Comparison of ENCODE assay signal across 35 cellular contexts in the genomic region with DNA sequence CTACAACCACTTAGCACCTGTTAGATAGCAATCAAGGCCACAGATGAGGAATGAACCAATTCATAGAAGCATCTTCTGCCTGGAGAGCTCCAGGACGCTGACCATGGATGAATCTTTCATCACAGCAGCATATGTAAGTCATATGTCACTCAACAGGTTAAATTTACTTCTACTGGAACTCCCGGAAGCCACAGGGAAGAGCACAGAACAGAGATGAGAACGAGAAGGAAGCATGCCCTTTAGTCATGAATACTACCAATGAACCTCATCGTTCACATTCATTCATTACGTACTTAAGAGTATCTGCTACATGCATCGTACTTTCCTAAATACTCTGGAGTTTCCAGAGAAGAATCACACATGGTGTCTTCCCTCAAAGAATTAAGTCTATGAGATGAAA.
"Had no signal": no experiment of that assay in that cellular context is flagged by ENCODE, and none has a peak within 500 bp of the region (broad histone marks: within the 10 kb centered on the region; RNA-seq: fewer than 3 reads in every experiment).

No MANE protein-coding gene starts in this region.

- H3K4me3 ChIP-seq: ascending aorta, cardiac muscle cell had no signal

- H3K4me3 Mint-ChIP-seq: activated CD4-positive, alpha-beta memory T cell treated with anti-CD3 and anti-CD28 coated beads, Interleukin-2, amount 10 ng/mL, durations not matched to agents 7 days and 5 days; activated CD4-positive, alpha-beta T cell treated with anti-CD3 and anti-CD28 coated beads for 36 hours; activated CD4-positive, alpha-beta T cell treated with anti-CD3 and anti-CD28 coated beads, Interleukin-2, amount 10 ng/mL, durations not matched to agents 7 days and 5 days; activated naive CD4-positive, alpha-beta T cell treated with anti-CD3 and anti-CD28 coated beads, Interleukin-2, amount 10 ng/mL, durations not matched to agents 7 days and 5 days; activated naive CD4-positive, alpha-beta T cell treated with anti-CD3 and anti-CD28 coated beads, Interleukin-2, amount 50 U/mL, for 24 hours; activated naive CD8-positive, alpha-beta T cell; activated naive CD8-positive, alpha-beta T cell treated with anti-CD3 and anti-CD28 coated beads, Interleukin-2, amount 10 ng/mL, durations not matched to agents 7 days and 5 days; activated naive CD8-positive, alpha-beta T cell treated with anti-CD3 and anti-CD28 coated beads, Interleukin-2, amount 50 U/mL, for 24 hours; activated T-cell treated with anti-CD3 and anti-CD28 coated beads, Interleukin-2, amount 50 U/mL, for 4 hours; brain; central memory CD8-positive, alpha-beta T cell; T-helper 1 cell treated with Interleukin-12 subunit alpha and Interleukin-12 subunit beta and Interleukin-4 antibody, amounts not matched to agents 30 μg/mL and 1 μg/mL, for 36 hours; T-helper 2 cell treated with Interferon-gamma antibody and Interleukin-4, amounts not matched to agents 5 μg/mL and 100 μg/mL, for 36 hours had no signal

- H3K27me3 ChIP-seq: ascending aorta, cardiac muscle cell had no signal

- H3K36me3 ChIP-seq: ascending aorta, cardiac muscle cell had no signal

- H3K27ac Mint-ChIP-seq: activated CD4-positive, alpha-beta memory T cell treated with anti-CD3 and anti-CD28 coated beads, Interleukin-2, amount 10 ng/mL, durations not matched to agents 7 days and 5 days; activated CD4-positive, alpha-beta T cell treated with anti-CD3 and anti-CD28 coated beads for 36 hours; activated CD4-positive, alpha-beta T cell treated with anti-CD3 and anti-CD28 coated beads, Interleukin-2, amount 10 ng/mL, durations not matched to agents 7 days and 5 days; activated naive CD4-positive, alpha-beta T cell treated with anti-CD3 and anti-CD28 coated beads, Interleukin-2, amount 10 ng/mL, durations not matched to agents 7 days and 5 days; activated naive CD4-positive, alpha-beta T cell treated with anti-CD3 and anti-CD28 coated beads, Interleukin-2, amount 50 U/mL, for 24 hours; activated naive CD8-positive, alpha-beta T cell; activated naive CD8-positive, alpha-beta T cell treated with anti-CD3 and anti-CD28 coated beads, Interleukin-2, amount 10 ng/mL, durations not matched to agents 7 days and 5 days; activated naive CD8-positive, alpha-beta T cell treated with anti-CD3 and anti-CD28 coated beads, Interleukin-2, amount 50 U/mL, for 24 hours; activated T-helper 2 cell treated with anti-CD3 and anti-CD28 coated beads, Interferon-gamma antibody, Interleukin-2, Interleukin-4, amounts not matched to agents 10 μg/mL and 5 μg/mL and 100 μg/mL, durations not matched to agents 14 hours and 24 hours and 36 hours; T-helper 1 cell treated with Interleukin-12 subunit alpha and Interleukin-12 subunit beta and Interleukin-4 antibody, amounts not matched to agents 30 μg/mL and 1 μg/mL, for 36 hours; T-helper 2 cell treated with Interferon-gamma antibody and Interleukin-4, amounts not matched to agents 5 μg/mL and 100 μg/mL, for 36 hours had no signal

- DNase-seq: activated CD4-positive, alpha-beta memory T cell treated with anti-CD3 and anti-CD28 coated beads, Interleukin-2, amount 10 ng/mL, durations not matched to agents 7 days and 5 days; activated CD4-positive, alpha-beta T cell treated with anti-CD3 and anti-CD28 coated beads for 1 hour; activated CD4-positive, alpha-beta T cell treated with anti-CD3 and anti-CD28 coated beads for 36 hours; activated CD4-positive, alpha-beta T cell treated with anti-CD3 and anti-CD28 coated beads for 48 hours; activated CD4-positive, alpha-beta T cell treated with anti-CD3 and anti-CD28 coated beads, Interleukin-2, amount 10 ng/mL, durations not matched to agents 7 days and 5 days; activated CD4-positive, alpha-beta T cell treated with anti-CD3 and anti-CD28 coated beads, Interleukin-2, amount 50 U/mL, for 48 hours; activated CD4-positive, CD25-positive, alpha-beta regulatory T cell; activated CD8-positive, alpha-beta memory T cell treated with anti-CD3 and anti-CD28 coated beads, Interleukin-2, amount 50 U/mL, for 4 hours; activated effector memory CD4-positive, alpha-beta T cell treated with Interleukin-2 at 50 U/mL for 16 hours; activated gamma-delta T cell; activated naive CD4-positive, alpha-beta T cell treated with anti-CD3 and anti-CD28 coated beads, Interleukin-2, amount 10 ng/mL, durations not matched to agents 7 days and 5 days; activated naive CD4-positive, alpha-beta T cell treated with Interleukin-2 at 50 U/mL for 16 hours; activated naive CD8-positive, alpha-beta T cell treated with anti-CD3 and anti-CD28 coated beads, Interleukin-2, amount 10 ng/mL, durations not matched to agents 7 days and 5 days; activated naive CD8-positive, alpha-beta T cell treated with anti-CD3 and anti-CD28 coated beads, Interleukin-2, amount 50 U/mL, for 24 hours; activated T-cell treated with anti-CD3 and anti-CD28 coated beads for 4 hours; activated T-cell treated with anti-CD3 and anti-CD28 coated beads, Interleukin-2, amount 50 U/mL, for 1 hour; activated T-cell treated with anti-CD3 and anti-CD28 coated beads, Interleukin-2, amount 50 U/mL, for 4 hours; amygdala; anterior cingulate cortex; caudate nucleus; cerebellar nuclear complex; T-helper 1 cell; T-helper 2 cell; T-helper 9 cell had no signal

- H3K4me1 Mint-ChIP-seq: activated CD4-positive, alpha-beta memory T cell treated with anti-CD3 and anti-CD28 coated beads, Interleukin-2, amount 10 ng/mL, durations not matched to agents 7 days and 5 days; activated CD4-positive, alpha-beta T cell treated with anti-CD3 and anti-CD28 coated beads for 36 hours; activated CD4-positive, alpha-beta T cell treated with anti-CD3 and anti-CD28 coated beads, Interleukin-2, amount 10 ng/mL, durations not matched to agents 7 days and 5 days; activated naive CD4-positive, alpha-beta T cell treated with anti-CD3 and anti-CD28 coated beads, Interleukin-2, amount 10 ng/mL, durations not matched to agents 7 days and 5 days; activated naive CD4-positive, alpha-beta T cell treated with anti-CD3 and anti-CD28 coated beads, Interleukin-2, amount 50 U/mL, for 24 hours; activated naive CD8-positive, alpha-beta T cell treated with anti-CD3 and anti-CD28 coated beads, Interleukin-2, amount 10 ng/mL, durations not matched to agents 7 days and 5 days; activated naive CD8-positive, alpha-beta T cell treated with anti-CD3 and anti-CD28 coated beads, Interleukin-2, amount 50 U/mL, for 24 hours; central memory CD8-positive, alpha-beta T cell had no signal

- H3K27ac ChIP-seq: ascending aorta, cardiac muscle cell, VCaP had no signal

- H3K27me3 Mint-ChIP-seq: activated naive CD4-positive, alpha-beta T cell treated with anti-CD3 and anti-CD28 coated beads, Interleukin-2, amount 50 U/mL, for 24 hours; activated naive CD8-positive, alpha-beta T cell; activated naive CD8-positive, alpha-beta T cell treated with anti-CD3 and anti-CD28 coated beads, Interleukin-2, amount 50 U/mL, for 24 hours had no signal

- H3K36me3 Mint-ChIP-seq: activated naive CD4-positive, alpha-beta T cell treated with anti-CD3 and anti-CD28 coated beads, Interleukin-2, amount 10 ng/mL, durations not matched to agents 7 days and 5 days; activated naive CD4-positive, alpha-beta T cell treated with anti-CD3 and anti-CD28 coated beads, Interleukin-2, amount 50 U/mL, for 24 hours; activated naive CD8-positive, alpha-beta T cell; activated naive CD8-positive, alpha-beta T cell treated with anti-CD3 and anti-CD28 coated beads, Interleukin-2, amount 10 ng/mL, durations not matched to agents 7 days and 5 days; brain had no signal

- ATAC-seq: activated CD4-positive, alpha-beta T cell treated with anti-CD3 and anti-CD28 coated beads for 36 hours; activated CD4-positive, CD25-positive, alpha-beta regulatory T cell treated with anti-CD3 and anti-CD28 coated beads, Interleukin-2, amount 50 U/mL, for 24 hours; activated naive CD8-positive, alpha-beta T cell treated with anti-CD3 and anti-CD28 coated beads, Interleukin-2, amount 50 U/mL, for 24 hours; activated T-cell treated with anti-CD3 and anti-CD28 coated beads, Interleukin-2, amount 50 U/mL, for 4 hours had no signal

- H3K9me3 ChIP-seq: ascending aorta had no signal

- H3K4me1 ChIP-seq: ascending aorta had no signal

- H3K9me3 Mint-ChIP-seq: activated CD4-positive, alpha-beta memory T cell treated with anti-CD3 and anti-CD28 coated beads, Interleukin-2, amount 10 ng/mL, durations not matched to agents 7 days and 5 days; activated CD4-positive, alpha-beta T cell treated with anti-CD3 and anti-CD28 coated beads, Interleukin-2, amount 10 ng/mL, durations not matched to agents 7 days and 5 days; activated naive CD4-positive, alpha-beta T cell treated with anti-CD3 and anti-CD28 coated beads, Interleukin-2, amount 10 ng/mL, durations not matched to agents 7 days and 5 days; activated naive CD4-positive, alpha-beta T cell treated with anti-CD3 and anti-CD28 coated beads, Interleukin-2, amount 50 U/mL, for 24 hours; activated naive CD8-positive, alpha-beta T cell treated with anti-CD3 and anti-CD28 coated beads, Interleukin-2, amount 10 ng/mL, durations not matched to agents 7 days and 5 days; activated naive CD8-positive, alpha-beta T cell treated with anti-CD3 and anti-CD28 coated beads, Interleukin-2, amount 50 U/mL, for 24 hours; activated T-cell treated with anti-CD3 and anti-CD28 coated beads, Interleukin-2, amount 50 U/mL, for 4 hours; activated T-helper 2 cell treated with anti-CD3 and anti-CD28 coated beads, Interferon-gamma antibody, Interleukin-2, Interleukin-4, amounts not matched to agents 10 μg/mL and 5 μg/mL and 100 μg/mL, durations not matched to agents 14 hours and 24 hours and 36 hours; brain; central memory CD8-positive, alpha-beta T cell; T-helper 2 cell treated with Interferon-gamma antibody and Interleukin-4, amounts not matched to agents 5 μg/mL and 100 μg/mL, for 36 hours had no signal
